ENCODE assay signal across 8 cellular contexts in the genomic region with DNA sequence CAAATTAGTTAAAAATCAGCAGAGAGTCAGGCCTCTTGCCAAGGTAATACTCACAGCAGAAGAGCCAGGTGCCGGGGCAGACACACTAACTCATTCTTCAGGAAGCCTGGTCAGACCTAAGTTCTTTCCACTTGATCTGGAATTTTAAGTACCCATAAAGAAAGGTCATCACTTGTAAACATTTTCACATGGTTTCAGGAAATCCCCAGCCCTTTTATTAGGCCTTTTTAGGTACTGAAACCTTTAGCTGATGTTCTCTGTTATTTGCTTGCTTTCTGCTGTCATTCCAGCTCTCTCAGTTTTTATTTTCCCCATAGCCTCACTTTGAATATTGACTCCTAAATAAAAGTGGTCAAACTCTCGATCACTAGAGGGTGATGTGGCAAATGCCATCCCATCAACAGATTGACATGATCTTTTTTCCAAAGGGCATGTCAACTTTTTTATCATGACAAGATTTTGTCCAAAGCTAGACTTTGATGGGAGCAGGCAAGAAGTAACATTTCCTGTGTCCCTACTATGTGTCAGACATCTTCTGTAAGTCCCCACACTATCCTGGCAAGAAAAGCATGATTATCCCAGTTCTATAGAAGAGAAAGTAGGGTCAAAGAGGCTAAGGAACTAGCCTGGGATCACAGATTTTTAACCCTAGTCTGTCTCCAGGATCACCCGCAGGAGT. TPM values are rescaled to one million over a fixed set of nuclear protein-coding genes. Genes with fewer than 3 reads are reported as not detected.
A peak's percentile ranks its signal among the peaks of the same experiment; 100 is the strongest.
DNase-seq lines count a peak whose midpoint lies in the region; ATAC-seq and TF ChIP-seq lines count a peak whose summit lies in the region.

No MANE protein-coding gene starts in this region.

- peak overlapping the region; percentile 98 for H3K27ac Mint-ChIP-seq in activated CD8-positive, alpha-beta memory T cell treated with anti-CD3 and anti-CD28 coated beads, Interleukin-2, amount 10 ng/mL, durations not matched to agents 7 days and 5 days

- no peaks in the 10 kb centered on the region for H3K27me3 Mint-ChIP-seq in activated CD8-positive, alpha-beta memory T cell treated with anti-CD3 and anti-CD28 coated beads, Interleukin-2, amount 10 ng/mL, durations not matched to agents 7 days and 5 days

- H3K27me3 ChIP-seq in right atrium auricular region (no peaks in the 10 kb centered on the region), kidney epithelial cell (ENCODE audit: control insufficient read depth, insufficient read depth, low read length) (no peaks in the 10 kb centered on the region)

- TF ChIP-seq CTCF in right atrium auricular region (IDR thresholded peaks at IDR 0.05) (no peak), kidney epithelial cell (IDR thresholded peaks at IDR 0.05; ENCODE audit: insufficient read depth, low read length, poor library complexity, severe bottlenecking) (no peak)

- peaks cover 47% of the 10 kb centered on the region for H3K36me3 Mint-ChIP-seq in activated CD8-positive, alpha-beta memory T cell treated with anti-CD3 and anti-CD28 coated beads, Interleukin-2, amount 10 ng/mL, durations not matched to agents 7 days and 5 days

- no peaks in the 10 kb centered on the region for H3K9me3 Mint-ChIP-seq in activated CD8-positive, alpha-beta memory T cell treated with anti-CD3 and anti-CD28 coated beads, Interleukin-2, amount 10 ng/mL, durations not matched to agents 7 days and 5 days (ENCODE audit: low read depth)

- ATAC-seq in activated CD8-positive, alpha-beta memory T cell treated with anti-CD3 and anti-CD28 coated beads, Interleukin-2, amount 10 ng/mL, durations not matched to agents 7 days and 5 days: no peak

- CTCF ChIA-PET in activated CD8-positive, alpha-beta memory T cell treated with anti-CD3 and anti-CD28 coated beads, Interleukin-2, amount 10 ng/mL, durations not matched to agents 7 days and 5 days (lab: Charles Lee): interaction anchor here (0.8 to 16.9 kb wide), 13 partner anchors 9 to 526 kb away, joined by 3 to 382 read pairs (median 3); partner anchors contain the start of genes ALKBH2 and SELPLG

- peak overlapping the region; percentile 65 for H3K4me3 Mint-ChIP-seq in activated CD8-positive, alpha-beta memory T cell treated with anti-CD3 and anti-CD28 coated beads, Interleukin-2, amount 10 ng/mL, durations not matched to agents 7 days and 5 days

- intact Hi-C loops in cardiac septum (cut with DNase I): no loop called here

- no peaks in the 10 kb centered on the region for H3K9me3 ChIP-seq in right atrium auricular region

- H3K4me1 Mint-ChIP-seq in activated CD8-positive, alpha-beta memory T cell treated with anti-CD3 and anti-CD28 coated beads, Interleukin-2, amount 10 ng/mL, durations not matched to agents 7 days and 5 days: peaks cover 90% of the 10 kb centered on the region

- peaks cover 0 to 31% of the 10 kb centered on the region in 2 donors for H3K4me1 ChIP-seq in right atrium auricular region

- no peak for DNase-seq in right atrium auricular region (ENCODE audit: low spot score)
- DNase-seq in cardiac septum (ENCODE audit: low spot score): no peak
- DNase-seq in activated CD8-positive, alpha-beta memory T cell treated with anti-CD3 and anti-CD28 coated beads, Interleukin-2, amount 10 ng/mL, durations not matched to agents 7 days and 5 days: no peak
- DNase-seq in kidney epithelial cell (ENCODE audit: low read depth): peak; percentile 86
- peak; percentile 18 for DNase-seq in ureter (ENCODE audit: low spot score)
- no peak for DNase-seq in NCI-H524 (lab: John Stamatoyannopoulos, UW)
- no peak for DNase-seq in germinal center (ENCODE audit: low spot score)
- no peak for DNase-seq in HuH-7 (ENCODE audit: low spot score)

- H3K4me3 ChIP-seq in right atrium auricular region (no peak overlapping the region), kidney epithelial cell (ENCODE audit: low read depth, low read length) (no peak overlapping the region)

- H3K36me3 ChIP-seq in right atrium auricular region: peaks cover 58% of the 10 kb centered on the region
- no peaks in the 10 kb centered on the region for H3K36me3 ChIP-seq in kidney epithelial cell (ENCODE audit: control insufficient read depth, insufficient read depth, low read length)

- peak overlapping the region; percentile 13 to 20 for H3K27ac ChIP-seq in right atrium auricular region

RNA-seq across cellular contexts. Expression of gene ISCU, which starts 5.7 kb away (rescaled TPM):
- total RNA-seq in right atrium auricular region: 100 to 1,000 TPM; 421 to 433 TPM
- 432 TPM for total RNA-seq in cardiac septum
- total RNA-seq in activated CD8-positive, alpha-beta memory T cell treated with anti-CD3 and anti-CD28 coated beads, Interleukin-2, amount 10 ng/mL, durations not matched to agents 7 days and 5 days: 10 to 100 TPM; 64.2 to 86.9 TPM
- total RNA-seq in kidney epithelial cell: 134 and 136 TPM in 2 replicates
- total RNA-seq in ureter: 131 TPM

RNA-seq across cellular contexts. Expression of gene SART3, which starts 7.1 kb away (rescaled TPM):
- total RNA-seq in right atrium auricular region (10 to 100 TPM; 33.4 to 44.4 TPM), cardiac septum (29.2 TPM), kidney epithelial cell (40.3 and 56.0 TPM in 2 replicates), ureter (64.9 TPM)
- total RNA-seq in activated CD8-positive, alpha-beta memory T cell treated with anti-CD3 and anti-CD28 coated beads, Interleukin-2, amount 10 ng/mL, durations not matched to agents 7 days and 5 days: 10 to 100 TPM; 81.2 to 99.7 TPM

RNA-seq across cellular contexts. Expression of gene TMEM119, which starts 29.8 kb away (rescaled TPM):
- total RNA-seq in right atrium auricular region: 1 to 10 TPM; 1.8 to 5.5 TPM
- total RNA-seq in cardiac septum: 3.4 TPM
- total RNA-seq in activated CD8-positive, alpha-beta memory T cell treated with anti-CD3 and anti-CD28 coated beads, Interleukin-2, amount 10 ng/mL, durations not matched to agents 7 days and 5 days: under 1 TPM; 0.16 to 0.20 TPM
- total RNA-seq in kidney epithelial cell: not detected in 2 replicates
- 15.9 TPM for total RNA-seq in ureter

RNA-seq across cellular contexts. Expression of gene FICD, which starts 53.0 kb away (rescaled TPM):
- total RNA-seq in right atrium auricular region (1 to 10 TPM; 2.6 to 7.5 TPM), cardiac septum (3.8 TPM), kidney epithelial cell (6.9 and 8.4 TPM in 2 replicates), ureter (6.4 TPM)
- 1 to 10 TPM; 5.8 to 6.1 TPM for total RNA-seq in activated CD8-positive, alpha-beta memory T cell treated with anti-CD3 and anti-CD28 coated beads, Interleukin-2, amount 10 ng/mL, durations not matched to agents 7 days and 5 days

Comparison
In these comparisons a context has a peak if more than half of its experiments do, and no peak if none do; other contexts are left out.
1. DNase-seq: peak in kidney epithelial cell (single experiment) and ureter (single experiment); none in right atrium auricular region (single experiment), cardiac septum (single experiment), activated CD8-positive, alpha-beta memory T cell treated with anti-CD3 and anti-CD28 coated beads, Interleukin-2, amount 10 ng/mL, durations not matched to agents 7 days and 5 days (single experiment), NCI-H524 (0 of 2), germinal center (single experiment) and HuH-7 (single experiment).